ENCODE assay signal across 8 cellular contexts in genomic region chr12:28172434-28173030, GRCh38. TPM values are rescaled to one million over a fixed set of nuclear protein-coding genes. Genes with fewer than 3 reads are reported as not detected.
DNase-seq lines count a peak whose midpoint lies in the region; ATAC-seq and TF ChIP-seq lines count a peak whose summit lies in the region.

No MANE protein-coding gene starts in this region.

- no peak overlapping the region for H3K9ac ChIP-seq in smooth muscle cell (ENCODE audit: low read depth)

- no peaks in the 10 kb centered on the region for H3F3A ChIP-seq in smooth muscle cell (ENCODE audit: low read depth)

- WGBS in smooth muscle cell (ENCODE audit: low lambda C conversion rate): 87% methylated on average over 3 of the region's 3 CpGs

- ATAC-seq in RWPE2 (ENCODE audit: low read depth) (peak; percentile 59; the same call in 2 of the 3 replicates), GM21786 (IDR thresholded peaks at IDR 0.05; ENCODE audit: unreplicated experiment) (no peak), HG02981 (IDR thresholded peaks at IDR 0.05; ENCODE audit: unreplicated experiment) (no peak), HG02588 (IDR thresholded peaks at IDR 0.05; ENCODE audit: unreplicated experiment) (no peak)

- H3K4me3 ChIP-seq in RWPE2 (ENCODE audit: severe bottlenecking) (no peak overlapping the region), smooth muscle cell (no peak overlapping the region)

- H3K79me2 ChIP-seq in smooth muscle cell (ENCODE audit: low read depth): no peaks in the 10 kb centered on the region

- no peak overlapping the region for H3K4me2 ChIP-seq in smooth muscle cell

- peaks cover 12% of the 10 kb centered on the region for H3K4me1 ChIP-seq in RWPE2 (ENCODE audit: insufficient read depth, poor library complexity, severe bottlenecking)
- H3K4me1 ChIP-seq in smooth muscle cell (ENCODE audit: low read depth): peaks cover 3% of the 10 kb centered on the region

- H3K27ac ChIP-seq in RWPE2 (ENCODE audit: poor library complexity, severe bottlenecking): no peak overlapping the region
- H3K27ac ChIP-seq in smooth muscle cell (ENCODE audit: low read depth): peak overlapping the region; percentile 84

- no peaks in the 10 kb centered on the region for H3K27me3 ChIP-seq in RWPE2 (ENCODE audit: insufficient read depth, poor library complexity, severe bottlenecking)
- H3K27me3 ChIP-seq in smooth muscle cell (ENCODE audit: low read depth): no peaks in the 10 kb centered on the region

- no peaks in the 10 kb centered on the region for H4K20me1 ChIP-seq in smooth muscle cell (ENCODE audit: low read depth)

- DNase-seq in D341Med (ENCODE audit: low spot score) (peak; percentile 58), HuH-7 (ENCODE audit: low spot score) (peak; percentile 32), RWPE2 (ENCODE audit: low spot score) (no peak), fibroblast of peridontal ligament (ENCODE audit: extremely low read depth) (peak; percentile 83), smooth muscle cell (lab: John Stamatoyannopoulos, UW; ENCODE audit: unreplicated experiment) (no peak)

- H2AFZ ChIP-seq in smooth muscle cell (ENCODE audit: low read depth): no peak overlapping the region

- TF ChIP-seq CTCF in RWPE2 (IDR thresholded peaks at IDR 0.05; ENCODE audit: poor library complexity, severe bottlenecking) (peak; percentile 70), smooth muscle cell (IDR thresholded peaks at IDR 0.05; ENCODE audit: borderline replicate concordance, insufficient read depth, poor library complexity, severe bottlenecking) (peak; percentile 65)

- no peaks in the 10 kb centered on the region for H3K36me3 ChIP-seq in RWPE2 (ENCODE audit: low read depth)
- no peaks in the 10 kb centered on the region for H3K36me3 ChIP-seq in smooth muscle cell (ENCODE audit: low read depth)

- H3K9me3 ChIP-seq in RWPE2 (ENCODE audit: severe bottlenecking) (no peaks in the 10 kb centered on the region), smooth muscle cell (replicated peaks; ENCODE audit: low read depth) (no peaks in the 10 kb centered on the region)

RNA-seq across cellular contexts. Expression of gene CCDC91, which starts 17.7 kb away (rescaled TPM):
- 20.1 and 25.4 TPM in 2 replicates for total RNA-seq in smooth muscle cell
- 21.2 and 23.7 TPM in 2 replicates for polyA plus RNA-seq in smooth muscle cell

Comparison
In these comparisons a context has a peak if more than half of its experiments do, and no peak if none do; other contexts are left out.
1. DNase-seq: peak in D341Med (single experiment), HuH-7 (single experiment) and fibroblast of peridontal ligament (single experiment); none in RWPE2 (single experiment) and smooth muscle cell (single experiment).